In genomic region chr20:24897974-24898373, GRCh38 we compare ENCODE assay signal across 7 cellular contexts. TPM values are rescaled to one million over a fixed set of nuclear protein-coding genes. Genes with fewer than 3 reads are reported as not detected.
"Had no signal": no experiment of that assay in that cellular context is flagged by ENCODE, and none has a peak within 500 bp of the region (broad histone marks: within the 10 kb centered on the region; RNA-seq: fewer than 3 reads in every experiment).

No MANE protein-coding gene starts in this region.

- H3K27ac ChIP-seq: HL-60 had no signal

- ATAC-seq: GM23338, K562 had no signal

- H2AFZ ChIP-seq: GM23338 had no signal

- H3K4me2 ChIP-seq: GM23338 had no signal

- DNase-seq: H9, HCEC 1CT, IMR-90 had no signal

- H3K4me3 ChIP-seq: GM23338, K562 had no signal

RNA-seq across cellular contexts. Expression of gene CST7, which starts 51.1 kb away (rescaled TPM):
- total RNA-seq: GM23338, H1, H9, IMR-90, K562 had no signal
- polyA plus RNA-seq: GM23338, H1, IMR-90, K562 had no signal
